ENCODE assay signal across 9 cellular contexts in genomic region chr9:93091453-93092081, GRCh38. TPM values are rescaled to one million over a fixed set of nuclear protein-coding genes. Genes with fewer than 3 reads are reported as not detected.
A peak's percentile ranks its signal among the peaks of the same experiment; 100 is the strongest.
DNase-seq lines count a peak whose midpoint lies in the region; ATAC-seq and TF ChIP-seq lines count a peak whose summit lies in the region.
"Had no signal": no experiment of that assay in that cellular context is flagged by ENCODE, and none has a peak within 500 bp of the region (broad histone marks: within the 10 kb centered on the region; RNA-seq: fewer than 3 reads in every experiment).

No MANE protein-coding gene starts in this region.

- H3K9me3 ChIP-seq in tibial nerve: peaks cover 0 to 11% (median 0%) of the 10 kb centered on the region in 4 donors

- no peaks in the 10 kb centered on the region for H3K36me3 ChIP-seq in tibial nerve

- no peak for TF ChIP-seq POLR2A in tibial nerve (IDR thresholded peaks at IDR 0.05)

- TF ChIP-seq EP300 in tibial nerve (IDR thresholded peaks at IDR 0.05): no peak

- no peak for ATAC-seq in GM18907 (IDR thresholded peaks at IDR 0.05; ENCODE audit: unreplicated experiment)

- 63 to 67% methylated on average over 3 of the region's 3 CpGs for WGBS in tibial nerve, 2 donors

- no peak overlapping the region for H3K27ac ChIP-seq in tibial nerve

- TF ChIP-seq CTCF in foreskin fibroblast (IDR thresholded peaks at IDR 0.05; ENCODE audit: low read depth, low read length) (no peak), tibial nerve (IDR thresholded peaks at IDR 0.05) (no peak)

- peak; percentile 38 for DNase-seq in activated CD4-positive, alpha-beta T cell treated with anti-CD3 and anti-CD28 coated beads for 1 hour
- DNase-seq in activated CD4-positive, alpha-beta T cell treated with anti-CD3 and anti-CD28 coated beads, Interleukin-2, amount 50 U/mL, for 1 hour: no peak
- peak; percentile 48 for DNase-seq in activated CD8-positive, alpha-beta memory T cell treated with anti-CD3 and anti-CD28 coated beads, Interleukin-2, amount 50 U/mL, for 4 hours
- DNase-seq in foreskin fibroblast: peak; percentile 91 to 94
- DNase-seq in stimulated activated CD4-positive, alpha-beta T cell treated with anti-CD3 and anti-CD28 coated beads, TNF-alpha, amount 100 ng/mL, for 24 hours (ENCODE audit: low read depth in 3 of 3): peak; percentile 49 to 72 (median 53)
- DNase-seq in tibial nerve (ENCODE audit: low spot score in 2 of 2): no peak
- DNase-seq in NCI-H748 treated with DMSO at 0.1 percent for 48 hours (lab: John Stamatoyannopoulos, UW): no peak
- DNase-seq: DND-41 had no signal

- H3K4me3 ChIP-seq in foreskin fibroblast (ENCODE audit: low read depth in 1 of 2, low read length in 2 of 2): no peak overlapping the region
- H3K4me3 ChIP-seq in tibial nerve: no peak overlapping the region

- H3K4me1 ChIP-seq in tibial nerve: peaks cover 0 to 40% (median 24%) of the 10 kb centered on the region in 4 donors

- H3K27me3 ChIP-seq in tibial nerve: no peaks in the 10 kb centered on the region

RNA-seq across cellular contexts. Expression of gene CARD19, which starts 4.5 kb away (rescaled TPM):
- total RNA-seq in tibial nerve: 10 to 100 TPM; 53.4 to 93.6 (median 60.7) TPM

RNA-seq across cellular contexts. Expression of gene SUSD3, which starts 33.1 kb away (rescaled TPM):
- total RNA-seq in tibial nerve: 1 to 10 TPM in 3 of 4 donors, not detected in 1; 3.0 to 4.2 (median 3.7) TPM

RNA-seq across cellular contexts. Expression of gene NINJ1, which starts 42.5 kb away (rescaled TPM):
- 10 to 100 TPM; 48.2 to 98.8 (median 72.9) TPM for total RNA-seq in tibial nerve

Comparison
In these comparisons a context has a peak if more than half of its experiments do, and no peak if none do; other contexts are left out.
1. DNase-seq: peak in activated CD4-positive, alpha-beta T cell treated with anti-CD3 and anti-CD28 coated beads for 1 hour (single experiment), activated CD8-positive, alpha-beta memory T cell treated with anti-CD3 and anti-CD28 coated beads, Interleukin-2, amount 50 U/mL, for 4 hours (single experiment), foreskin fibroblast (2 of 2) and stimulated activated CD4-positive, alpha-beta T cell treated with anti-CD3 and anti-CD28 coated beads, TNF-alpha, amount 100 ng/mL, for 24 hours (3 of 3); none in activated CD4-positive, alpha-beta T cell treated with anti-CD3 and anti-CD28 coated beads, Interleukin-2, amount 50 U/mL, for 1 hour (single experiment), tibial nerve (0 of 2) and NCI-H748 treated with DMSO at 0.1 percent for 48 hours (single experiment).